In the genomic region with DNA sequence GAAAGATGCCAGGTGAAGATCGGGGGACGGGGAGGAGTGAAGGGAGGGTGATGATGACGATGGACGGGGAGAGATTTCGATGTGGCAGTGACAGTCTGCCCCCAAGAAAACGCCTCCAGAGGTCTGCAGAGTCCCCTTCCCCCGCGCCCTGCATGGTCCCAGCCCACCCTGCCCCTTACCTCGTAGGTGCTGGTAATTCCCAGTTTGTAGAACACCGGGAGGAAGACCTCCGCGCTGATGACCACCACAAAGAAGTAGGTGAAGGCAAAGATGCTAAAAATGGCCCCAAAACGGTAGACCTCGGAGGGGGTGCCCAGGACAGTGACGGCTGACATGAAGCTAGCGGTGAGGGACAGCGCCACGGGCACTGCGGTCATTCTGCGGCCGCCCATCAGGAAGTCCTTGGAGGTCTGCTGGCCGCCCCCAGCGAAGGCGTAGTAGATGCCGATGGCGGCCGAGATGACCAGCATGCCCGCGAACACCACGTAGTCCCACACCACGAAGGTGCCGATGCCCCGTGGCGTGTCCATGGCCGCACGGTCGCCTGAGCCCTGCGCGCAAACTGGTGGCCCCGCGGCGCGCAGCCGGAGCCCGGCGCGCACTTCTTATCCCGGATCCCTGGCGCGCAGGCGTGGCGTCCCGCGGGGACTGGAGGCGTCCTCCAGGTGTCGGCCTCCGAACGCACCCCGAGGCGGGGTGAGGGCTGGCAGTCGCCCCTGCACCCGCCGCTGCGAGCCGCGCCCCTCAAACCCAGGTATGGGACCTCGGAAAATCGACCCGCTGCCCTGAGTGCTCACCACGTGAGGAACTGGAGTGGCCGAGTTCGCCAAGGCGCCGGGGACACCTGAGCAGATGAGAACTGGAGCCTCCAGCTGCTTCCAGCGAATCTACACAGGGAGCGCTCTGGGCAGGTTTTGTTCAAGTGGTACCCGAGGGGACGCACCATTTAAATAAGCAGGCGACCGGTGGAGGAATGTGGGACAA, we compare ENCODE assay signal across 11 cellular contexts. TPM values are rescaled to one million over a fixed set of nuclear protein-coding genes. Genes with fewer than 3 reads are reported as not detected.
DNase-seq lines count a peak whose midpoint lies in the region; ATAC-seq, FAIRE-seq and TF ChIP-seq lines count a peak whose summit lies in the region.
"Had no signal": no experiment of that assay in that cellular context is flagged by ENCODE, and none has a peak within 500 bp of the region (broad histone marks: within the 10 kb centered on the region; RNA-seq: fewer than 3 reads in every experiment).

SLC5A8 (minus strand) TSS at position 920 of the 984 bp plus-strand sequence; CDS start at position 530, 390 bp downstream.

- H2BK15ac ChIP-seq in mesendoderm (replicated peaks; ENCODE audit: low read depth): no peak within 1 kb of the TSS

- H3K4me3 ChIP-seq in colonic mucosa: peak within 1 kb of the TSS; percentile 16
- no peak within 1 kb of the TSS for H3K4me3 ChIP-seq in mesendoderm (ENCODE audit: low read length)
- H3K4me3 ChIP-seq: Peyer's patch had no signal

- peaks cover 19 to 40% of the 10 kb centered on the region in 2 donors for H3K27me3 Mint-ChIP-seq in natural killer cell treated with Interleukin-12 subunit alpha and Interleukin-12 subunit beta and Interleukin-15 and Interleukin-18, amount 100 ng/mL, for 72 hours
- H3K27me3 Mint-ChIP-seq in natural killer cell (ENCODE audit: low read depth in 2 of 2): peaks cover 13 to 17% of the 10 kb centered on the region in 2 donors

- no peak within 1 kb of the TSS for H3K4me3 Mint-ChIP-seq in natural killer cell treated with Interleukin-12 subunit alpha and Interleukin-12 subunit beta and Interleukin-15 and Interleukin-18, amount 100 ng/mL, for 72 hours
- no peak within 1 kb of the TSS for H3K4me3 Mint-ChIP-seq in natural killer cell
- H3K4me3 Mint-ChIP-seq: effector memory CD8-positive, alpha-beta T cell had no signal

- peak within 1 kb of the TSS; percentile 12 for H3K56ac ChIP-seq in mesendoderm (ENCODE audit: low read length)

- intact Hi-C loops in natural killer cell (cut with micrococcal nuclease): no loop called here
- intact Hi-C loops in colonic mucosa (cut with DNase I): no loop called here

- H3K18ac ChIP-seq in mesendoderm (ENCODE audit: low read length): no peak within 1 kb of the TSS

- no peak within 1 kb of the TSS for H3K9ac ChIP-seq in colonic mucosa (ENCODE audit: low read depth in 2 of 2, low read length in 2 of 2)
- no peak within 1 kb of the TSS for H3K9ac ChIP-seq in mesendoderm (ENCODE audit: low read length)

- H3K36me3 ChIP-seq in colonic mucosa (no peaks in the 10 kb centered on the region), mesendoderm (ENCODE audit: control insufficient read depth, insufficient read depth, low read length) (no peaks in the 10 kb centered on the region)
- H3K36me3 ChIP-seq: Peyer's patch had no signal

- no peaks in the 10 kb centered on the region for H3K4me1 ChIP-seq in colonic mucosa
- no peaks in the 10 kb centered on the region for H3K4me1 ChIP-seq in mesendoderm (ENCODE audit: control insufficient read depth, low read depth, low read length)
- H3K4me1 ChIP-seq: Peyer's patch had no signal

- no peak within 1 kb of the TSS for H2BK5ac ChIP-seq in mesendoderm (ENCODE audit: low read length)

- H3K4me2 ChIP-seq in mesendoderm (ENCODE audit: low read length): peak within 1 kb of the TSS; percentile 32

- no peak for FAIRE-seq in HTR-8/SVneo (lab: Jason Lieb, UNC)
- FAIRE-seq: islet of Langerhans had no signal

- H3K36me3 Mint-ChIP-seq in natural killer cell treated with Interleukin-12 subunit alpha and Interleukin-12 subunit beta and Interleukin-15 and Interleukin-18, amount 100 ng/mL, for 72 hours: no peaks in the 10 kb centered on the region
- no peaks in the 10 kb centered on the region for H3K36me3 Mint-ChIP-seq in natural killer cell

- no peak within 1 kb of the TSS for H3K4ac ChIP-seq in mesendoderm (ENCODE audit: low read depth, low read length)

- H3K27me3 ChIP-seq in colonic mucosa (peaks cover 6% of the 10 kb centered on the region), mesendoderm (ENCODE audit: insufficient read depth, low read length, poor library complexity) (peaks cover 2% of the 10 kb centered on the region)
- H3K27me3 ChIP-seq: Peyer's patch had no signal

- no peaks in the 10 kb centered on the region for H3K9me3 ChIP-seq in colonic mucosa
- H3K9me3 ChIP-seq: Peyer's patch had no signal

- H3K9me3 Mint-ChIP-seq in natural killer cell treated with Interleukin-12 subunit alpha and Interleukin-12 subunit beta and Interleukin-15 and Interleukin-18, amount 100 ng/mL, for 72 hours: peaks cover 5% of the 10 kb centered on the region
- H3K9me3 Mint-ChIP-seq in natural killer cell: peaks cover 0 to 2% of the 10 kb centered on the region in 2 donors
- H3K9me3 Mint-ChIP-seq: effector memory CD8-positive, alpha-beta T cell had no signal

- H3K27ac ChIP-seq in colonic mucosa (no peak within 1 kb of the TSS), mesendoderm (ENCODE audit: low read depth, low read length) (no peak within 1 kb of the TSS)
- H3K27ac ChIP-seq: Peyer's patch had no signal

- no peaks in the 10 kb centered on the region for H3K4me1 Mint-ChIP-seq in natural killer cell treated with Interleukin-12 subunit alpha and Interleukin-12 subunit beta and Interleukin-15 and Interleukin-18, amount 100 ng/mL, for 72 hours (ENCODE audit: low read depth in 2 of 2)
- no peaks in the 10 kb centered on the region for H3K4me1 Mint-ChIP-seq in natural killer cell

- no CpG with 5 or more reads among the region's 80 CpGs for WGBS in mesendoderm (ENCODE audit: extremely low coverage, insufficient coverage, low lambda C conversion rate)

- H3K79me1 ChIP-seq in mesendoderm (ENCODE audit: low read length): no peaks in the 10 kb centered on the region

- DNase-seq in natural killer cell treated with Interleukin-12 subunit alpha and Interleukin-12 subunit beta and Interleukin-15 and Interleukin-18, amount 100 ng/mL, for 72 hours (ENCODE audit: low spot score): no peak
- no peak for DNase-seq in natural killer cell
- no peak for DNase-seq in colonic mucosa
- DNase-seq in mesendoderm: no peak
- DNase-seq in HTR-8/SVneo (ENCODE audit: insufficient read length, low spot score): no peak
- DNase-seq in GM19240 (ENCODE audit: insufficient read length, low spot score): no peak
- DNase-seq: effector memory CD8-positive, alpha-beta T cell; Peyer's patch had no signal

- no peak within 1 kb of the TSS for H2AK5ac ChIP-seq in mesendoderm (ENCODE audit: low read length)

- no peak within 1 kb of the TSS for H4K8ac ChIP-seq in mesendoderm (ENCODE audit: low read depth, low read length)

- no peak within 1 kb of the TSS for H3K23ac ChIP-seq in mesendoderm (ENCODE audit: low read length)

- peak; percentile 17 to 36 for ATAC-seq in natural killer cell treated with Interleukin-12 subunit alpha and Interleukin-12 subunit beta and Interleukin-15 and Interleukin-18, amount 100 ng/mL, for 72 hours
- no peak for ATAC-seq in natural killer cell
- ATAC-seq in HG03135 (IDR thresholded peaks at IDR 0.05; ENCODE audit: unreplicated experiment): no peak
- ATAC-seq in GM19328 (IDR thresholded peaks at IDR 0.05; ENCODE audit: unreplicated experiment): no peak
- ATAC-seq: effector memory CD8-positive, alpha-beta T cell had no signal

- TF ChIP-seq CTCF in natural killer cell (IDR thresholded peaks at IDR 0.05): no peak
- TF ChIP-seq CTCF in colonic mucosa (IDR thresholded peaks at IDR 0.05): no peak

- H3K27ac Mint-ChIP-seq in natural killer cell treated with Interleukin-12 subunit alpha and Interleukin-12 subunit beta and Interleukin-15 and Interleukin-18, amount 100 ng/mL, for 72 hours: no peak within 1 kb of the TSS
- no peak within 1 kb of the TSS for H3K27ac Mint-ChIP-seq in natural killer cell
- H3K27ac Mint-ChIP-seq: effector memory CD8-positive, alpha-beta T cell had no signal

- H3K79me2 ChIP-seq in mesendoderm (ENCODE audit: control insufficient read depth, insufficient read depth, low read length): no peaks in the 10 kb centered on the region

- no peak within 1 kb of the TSS for H2BK120ac ChIP-seq in mesendoderm (ENCODE audit: low read depth, low read length)

- no peak within 1 kb of the TSS for H4K5ac ChIP-seq in mesendoderm (ENCODE audit: low read length)

RNA-seq across cellular contexts. Expression of gene SLC5A8, which starts in this region (rescaled TPM):
- total RNA-seq in natural killer cell treated with Interleukin-12 subunit alpha and Interleukin-12 subunit beta and Interleukin-15 and Interleukin-18, amount 100 ng/mL, for 72 hours: not detected
- not detected for total RNA-seq in natural killer cell
- total RNA-seq in colonic mucosa: under 1 TPM; 0.30 to 0.35 TPM
- polyA plus RNA-seq in mesendoderm (2013, experiment 1 of 2): 0.01 TPM
- polyA plus RNA-seq in mesendoderm (2013, experiment 2 of 2): 0.04 TPM

Comparison
In these comparisons a context has a peak if more than half of its experiments do, and no peak if none do; other contexts are left out.
1. Peak in ATAC-seq in natural killer cell treated with Interleukin-12 subunit alpha and Interleukin-12 subunit beta and Interleukin-15 and Interleukin-18, amount 100 ng/mL, for 72 hours; RNA of the gene not detected or under 1 TPM.